Comparison of ENCODE assay signal across 8 cellular contexts in the genomic region with DNA sequence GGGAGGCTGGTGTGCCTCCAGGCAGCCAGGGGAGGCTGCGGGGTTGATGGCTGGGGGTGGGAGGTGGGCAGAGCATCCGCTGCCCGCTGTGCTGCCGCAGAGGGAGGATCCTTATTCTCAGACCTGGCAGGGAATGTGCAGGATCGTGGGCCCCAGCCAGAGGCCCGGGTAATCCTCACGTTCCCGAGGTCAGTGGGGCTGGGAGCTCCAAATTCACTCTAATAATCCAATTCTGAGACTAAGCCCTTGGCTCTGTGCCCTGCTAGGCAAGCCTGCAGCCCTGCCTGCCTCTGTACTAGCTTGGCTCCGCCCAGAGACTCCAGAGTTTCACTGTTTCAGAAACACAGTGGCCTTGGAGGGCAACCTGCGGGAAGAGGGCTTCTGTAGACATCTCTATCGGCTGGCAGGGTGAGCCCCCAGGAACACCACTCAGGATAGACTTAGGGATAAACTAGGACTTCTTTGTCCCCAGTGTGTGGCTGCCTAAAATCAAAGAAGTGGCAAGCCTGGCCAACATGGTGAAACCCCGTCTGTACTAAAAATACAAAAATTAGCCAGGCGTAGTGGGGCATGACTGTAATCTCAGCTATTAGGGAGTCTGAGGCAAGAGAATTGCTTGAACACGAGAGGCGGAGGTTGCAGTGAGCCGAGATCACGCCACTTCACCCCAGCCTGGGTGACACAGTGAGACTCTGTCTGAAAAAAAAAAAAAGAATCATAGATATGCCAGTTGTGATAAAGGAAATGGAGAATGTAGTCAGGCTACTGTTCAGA. TPM values are rescaled to one million over a fixed set of nuclear protein-coding genes. Genes with fewer than 3 reads are reported as not detected.
DNase-seq lines count a peak whose midpoint lies in the region; ATAC-seq and TF ChIP-seq lines count a peak whose summit lies in the region.

No MANE protein-coding gene starts in this region.

- H3K4me3 Mint-ChIP-seq in stimulated activated naive B cell treated with anti-CD40 and anti-IgM and Interleukin-4, amounts not matched to agents 10 μg/mL and 1 μg/mL and 100 μg/mL, for 72 hours: peak overlapping the region; percentile 32 to 72

- H3K36me3 ChIP-seq in BLaER1: no peaks in the 10 kb centered on the region
- no peaks in the 10 kb centered on the region for H3K36me3 ChIP-seq in brain microvascular endothelial cell (replicated peaks)
- H3K36me3 ChIP-seq in mesendoderm (ENCODE audit: control insufficient read depth, insufficient read depth, low read length): no peaks in the 10 kb centered on the region

- H3K9ac ChIP-seq in BLaER1 (peak overlapping the region; percentile 77), mesendoderm (ENCODE audit: low read length) (no peak overlapping the region)

- no peaks in the 10 kb centered on the region for H3K27me3 ChIP-seq in BLaER1
- H3K27me3 ChIP-seq in brain microvascular endothelial cell (replicated peaks): no peaks in the 10 kb centered on the region
- no peaks in the 10 kb centered on the region for H3K27me3 ChIP-seq in mesendoderm (ENCODE audit: insufficient read depth, low read length, poor library complexity)

- H3K9me3 ChIP-seq in BLaER1: no peaks in the 10 kb centered on the region

- no peaks in the 10 kb centered on the region for H3K79me1 ChIP-seq in mesendoderm (ENCODE audit: low read length)

- H2BK5ac ChIP-seq in mesendoderm (ENCODE audit: low read length): no peak overlapping the region

- H3K4me3 ChIP-seq in BLaER1 (peak overlapping the region; percentile 47; the same call in 1 of the 2 replicates), brain microvascular endothelial cell (ENCODE audit: low read depth, low read length) (no peak overlapping the region), mesendoderm (ENCODE audit: low read length) (no peak overlapping the region)

- H3K79me2 ChIP-seq in mesendoderm (ENCODE audit: control insufficient read depth, insufficient read depth, low read length): no peaks in the 10 kb centered on the region

- peak overlapping the region; percentile 88 for H3K27ac Mint-ChIP-seq in stimulated activated naive B cell treated with anti-CD40 and anti-IgM and Interleukin-4, amounts not matched to agents 10 μg/mL and 1 μg/mL and 100 μg/mL, for 72 hours

- H2BK120ac ChIP-seq in mesendoderm (ENCODE audit: low read depth, low read length): no peak overlapping the region

- in situ Hi-C loops in brain microvascular endothelial cell (cut with HindIII; ENCODE audit: low pct_ligation_motif_present, low sequenced_read_pairs): no loop called here

- peak; percentile 89 for DNase-seq in NAMALWA (ENCODE audit: low spot score)
- peak; percentile 54 for DNase-seq in fibroblast of peridontal ligament (ENCODE audit: extremely low read depth)
- DNase-seq in stimulated activated naive B cell treated with anti-CD40 and anti-IgM and Interleukin-4, amounts not matched to agents 10 μg/mL and 1 μg/mL and 100 μg/mL, for 72 hours: peak; percentile 66
- DNase-seq in brain microvascular endothelial cell: no peak
- DNase-seq in mesendoderm: no peak
- DNase-seq in NCI-H1694 (lab: John Stamatoyannopoulos, UW): no peak

- no peaks in the 10 kb centered on the region for H3K9me3 Mint-ChIP-seq in stimulated activated naive B cell treated with anti-CD40 and anti-IgM and Interleukin-4, amounts not matched to agents 10 μg/mL and 1 μg/mL and 100 μg/mL, for 72 hours

- H3K4me1 ChIP-seq in BLaER1 (peaks cover 81% of the 10 kb centered on the region), mesendoderm (ENCODE audit: control insufficient read depth, low read depth, low read length) (no peaks in the 10 kb centered on the region)

- no peaks in the 10 kb centered on the region for H3K27me3 Mint-ChIP-seq in stimulated activated naive B cell treated with anti-CD40 and anti-IgM and Interleukin-4, amounts not matched to agents 10 μg/mL and 1 μg/mL and 100 μg/mL, for 72 hours

- WGBS in mesendoderm (ENCODE audit: extremely low coverage, insufficient coverage, low lambda C conversion rate): no CpG with 5 or more reads among the region's 17 CpGs

- no peak overlapping the region for H3K23ac ChIP-seq in mesendoderm (ENCODE audit: low read length)

- H3K27ac ChIP-seq in BLaER1 (peak overlapping the region; percentile 80), brain microvascular endothelial cell (no peak overlapping the region), mesendoderm (ENCODE audit: low read depth, low read length) (no peak overlapping the region)

- H4K8ac ChIP-seq in mesendoderm (ENCODE audit: low read depth, low read length): no peak overlapping the region

- peaks cover 47 to 89% of the 10 kb centered on the region in 2 donors for H3K4me1 Mint-ChIP-seq in stimulated activated naive B cell treated with anti-CD40 and anti-IgM and Interleukin-4, amounts not matched to agents 10 μg/mL and 1 μg/mL and 100 μg/mL, for 72 hours

- H3K18ac ChIP-seq in mesendoderm (ENCODE audit: low read length): no peak overlapping the region

- H3K36me3 Mint-ChIP-seq in stimulated activated naive B cell treated with anti-CD40 and anti-IgM and Interleukin-4, amounts not matched to agents 10 μg/mL and 1 μg/mL and 100 μg/mL, for 72 hours: no peaks in the 10 kb centered on the region

- no peak overlapping the region for H3K56ac ChIP-seq in mesendoderm (ENCODE audit: low read length)

- no peak overlapping the region for H3K4ac ChIP-seq in mesendoderm (ENCODE audit: low read depth, low read length)

- H4K5ac ChIP-seq in mesendoderm (ENCODE audit: low read length): no peak overlapping the region

- H2BK15ac ChIP-seq in mesendoderm (replicated peaks; ENCODE audit: low read depth): no peak overlapping the region

- no peaks in the 10 kb centered on the region for H4K20me1 ChIP-seq in BLaER1

- H3K4me2 ChIP-seq in BLaER1 (peak overlapping the region; percentile 79), mesendoderm (ENCODE audit: low read length) (no peak overlapping the region)

- no peak overlapping the region for H2AK5ac ChIP-seq in mesendoderm (ENCODE audit: low read length)

- TF ChIP-seq CTCF in brain microvascular endothelial cell (IDR thresholded peaks at IDR 0.05; ENCODE audit: low read depth, low read length, missing control alignments): no peak

- peak; percentile 48 for ATAC-seq in GM21528 (IDR thresholded peaks at IDR 0.05; ENCODE audit: low FRiP score, unreplicated experiment)
- ATAC-seq in stimulated activated naive B cell treated with anti-CD40 and anti-IgM and Interleukin-4, amounts not matched to agents 10 μg/mL and 1 μg/mL and 100 μg/mL, for 72 hours (replicated peaks): peak; percentile 79 to 80

RNA-seq across cellular contexts. Expression of a gene that starts 17.7 kb away (rescaled TPM):
- polyA plus RNA-seq in mesendoderm (2013, experiment 1 of 2): 82.7 TPM
- 85.1 TPM for polyA plus RNA-seq in mesendoderm (2013, experiment 2 of 2)

RNA-seq across cellular contexts. Expression of a gene that starts 28.8 kb away (rescaled TPM):
- 0.62 TPM for polyA plus RNA-seq in mesendoderm (2013, experiment 1 of 2)
- polyA plus RNA-seq in mesendoderm (2013, experiment 2 of 2): 0.67 TPM

RNA-seq across cellular contexts. Expression of a gene that starts 41.0 kb away (rescaled TPM):
- polyA plus RNA-seq in mesendoderm (2013, experiment 1 of 2): 24.0 TPM
- 23.4 TPM for polyA plus RNA-seq in mesendoderm (2013, experiment 2 of 2)

RNA-seq across cellular contexts. Expression of a gene that starts 56.4 kb away (rescaled TPM):
- polyA plus RNA-seq in mesendoderm (2013, experiment 1 of 2): 1.0 TPM
- polyA plus RNA-seq in mesendoderm (2013, experiment 2 of 2): 1.1 TPM

Comparison
In these comparisons a context has a peak if more than half of its experiments do, and no peak if none do; other contexts are left out.
1. DNase-seq: peak in NAMALWA (single experiment), fibroblast of peridontal ligament (single experiment) and stimulated activated naive B cell treated with anti-CD40 and anti-IgM and Interleukin-4, amounts not matched to agents 10 μg/mL and 1 μg/mL and 100 μg/mL, for 72 hours (single experiment); none in brain microvascular endothelial cell (single experiment), mesendoderm (single experiment) and NCI-H1694 (single experiment).